ENCODE assay signal across 16 cellular contexts in the genomic region with DNA sequence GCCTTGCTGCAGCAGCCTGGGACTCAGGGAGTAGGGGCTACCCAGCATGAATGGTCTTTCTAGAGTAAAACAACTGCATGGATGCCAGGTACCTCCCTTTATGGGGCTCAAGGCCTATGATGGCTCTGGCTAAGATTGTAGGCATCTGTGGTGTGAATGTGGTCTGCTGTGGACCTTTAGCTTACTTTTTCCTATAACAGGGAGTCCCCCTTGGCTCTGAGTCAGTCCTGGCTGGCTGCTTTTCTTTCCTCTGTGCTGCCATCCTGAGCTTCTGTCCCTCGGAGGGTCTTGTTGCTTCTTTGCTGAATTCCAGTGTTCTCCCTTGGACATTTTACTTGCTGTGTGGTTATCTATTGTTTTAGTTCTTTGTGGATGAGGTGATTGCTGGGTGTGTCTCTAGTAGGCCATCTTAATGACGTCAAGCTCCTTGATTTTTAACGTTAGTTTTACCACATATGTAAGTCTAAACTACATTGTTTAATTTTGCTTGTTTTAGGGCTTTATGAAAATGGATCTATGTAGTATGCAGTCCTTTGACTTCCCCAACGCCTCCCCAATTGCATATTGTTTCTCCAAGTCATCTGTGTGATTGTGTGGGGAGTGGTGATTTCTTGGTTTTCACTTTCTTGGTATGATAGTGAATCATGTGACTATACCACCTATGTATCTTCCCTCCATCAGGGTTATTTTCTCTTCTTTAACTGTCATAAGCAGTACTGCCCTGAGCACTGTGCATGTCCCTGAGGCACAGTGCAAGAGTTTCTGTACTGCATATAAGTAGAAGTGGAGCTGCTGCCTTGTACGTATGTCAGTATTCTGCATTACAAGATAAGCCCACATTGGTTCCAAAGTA.
DNase-seq lines count a peak whose midpoint lies in the region; ATAC-seq and TF ChIP-seq lines count a peak whose summit lies in the region.
"Had no signal": no experiment of that assay in that cellular context is flagged by ENCODE, and none has a peak within 500 bp of the region (broad histone marks: within the 10 kb centered on the region; RNA-seq: fewer than 3 reads in every experiment).

No MANE protein-coding gene starts in this region.

- H3K4me1 Mint-ChIP-seq in T-helper 1 cell treated with Interleukin-12 subunit alpha and Interleukin-12 subunit beta and Interleukin-4 antibody, amounts not matched to agents 30 μg/mL and 1 μg/mL, for 36 hours (ENCODE audit: low read depth): peaks cover 73% of the 10 kb centered on the region
- peaks cover 49% of the 10 kb centered on the region for H3K4me1 Mint-ChIP-seq in activated naive CD8-positive, alpha-beta T cell treated with anti-CD3 and anti-CD28 coated beads, Interleukin-2, amount 10 ng/mL, durations not matched to agents 7 days and 5 days
- H3K4me1 Mint-ChIP-seq in stimulated activated memory B cell treated with anti-CD40 and anti-IgM and Interleukin-4, amounts not matched to agents 10 μg/mL and 1 μg/mL and 100 μg/mL, for 72 hours: peaks cover 89% of the 10 kb centered on the region

- no peak for TF ChIP-seq POLR2A in spleen (IDR thresholded peaks at IDR 0.05)

- H3K27ac ChIP-seq in spleen: peak overlapping the region in 2 of 8 donors; percentile 22 to 39
- H3K27ac ChIP-seq: gastroesophageal sphincter, stomach, uterus had no signal

- peaks cover 8 to 57% (median 48%) of the 10 kb centered on the region in 8 donors for H3K9me3 ChIP-seq in spleen

- H3K4me1 ChIP-seq in spleen: peaks cover 0 to 66% (median 41%) of the 10 kb centered on the region in 6 donors
- H3K4me1 ChIP-seq: uterus had no signal

- TF ChIP-seq CTCF in spleen (IDR thresholded peaks at IDR 0.05 in 8 of 11, conservative IDR thresholded peaks at IDR 0.05 in 3 of 11): no peak

- H3K36me3 Mint-ChIP-seq in T-helper 1 cell treated with Interleukin-12 subunit alpha and Interleukin-12 subunit beta and Interleukin-4 antibody, amounts not matched to agents 30 μg/mL and 1 μg/mL, for 36 hours (ENCODE audit: low read depth): peaks cover 59% of the 10 kb centered on the region
- H3K36me3 Mint-ChIP-seq in activated naive CD8-positive, alpha-beta T cell treated with anti-CD3 and anti-CD28 coated beads, Interleukin-2, amount 10 ng/mL, durations not matched to agents 7 days and 5 days: peaks cover 74% of the 10 kb centered on the region
- peaks cover 84% of the 10 kb centered on the region for H3K36me3 Mint-ChIP-seq in stimulated activated memory B cell treated with anti-CD40 and anti-IgM and Interleukin-4, amounts not matched to agents 10 μg/mL and 1 μg/mL and 100 μg/mL, for 72 hours

- H3K9me3 Mint-ChIP-seq in T-helper 1 cell treated with Interleukin-12 subunit alpha and Interleukin-12 subunit beta and Interleukin-4 antibody, amounts not matched to agents 30 μg/mL and 1 μg/mL, for 36 hours: peaks cover 39% of the 10 kb centered on the region
- H3K9me3 Mint-ChIP-seq in activated naive CD8-positive, alpha-beta T cell treated with anti-CD3 and anti-CD28 coated beads, Interleukin-2, amount 10 ng/mL, durations not matched to agents 7 days and 5 days: peaks cover 14% of the 10 kb centered on the region
- peaks cover 24% of the 10 kb centered on the region for H3K9me3 Mint-ChIP-seq in stimulated activated memory B cell treated with anti-CD40 and anti-IgM and Interleukin-4, amounts not matched to agents 10 μg/mL and 1 μg/mL and 100 μg/mL, for 72 hours

- no peak overlapping the region for H3K4me3 ChIP-seq in spleen
- H3K4me3 ChIP-seq: gastroesophageal sphincter, stomach, uterus had no signal

- intact Hi-C loops in spleen (cut with DNase I; ENCODE audit: low total_unique reads): no loop called here

- H3K27ac Mint-ChIP-seq in T-helper 1 cell treated with Interleukin-12 subunit alpha and Interleukin-12 subunit beta and Interleukin-4 antibody, amounts not matched to agents 30 μg/mL and 1 μg/mL, for 36 hours: peak overlapping the region; percentile 28
- peak overlapping the region; percentile 49 for H3K27ac Mint-ChIP-seq in activated naive CD8-positive, alpha-beta T cell treated with anti-CD3 and anti-CD28 coated beads, Interleukin-2, amount 10 ng/mL, durations not matched to agents 7 days and 5 days
- H3K27ac Mint-ChIP-seq in stimulated activated memory B cell treated with anti-CD40 and anti-IgM and Interleukin-4, amounts not matched to agents 10 μg/mL and 1 μg/mL and 100 μg/mL, for 72 hours: peak overlapping the region; percentile 87

- no peaks in the 10 kb centered on the region for H3K36me3 ChIP-seq in spleen
- H3K36me3 ChIP-seq: gastroesophageal sphincter, stomach, uterus had no signal

- peak in 2 of 3 donors; percentile 36 to 39 for DNase-seq in stimulated activated CD4-positive, alpha-beta T cell treated with anti-CD3 and anti-CD28 coated beads, Interleukin-12 subunit alpha, Interleukin-12 subunit beta, amount 100 ng/mL, for 48 hours (ENCODE audit: low read depth in 2 of 3, low spot score in 1 of 3)
- DNase-seq in stimulated activated CD4-positive, alpha-beta T cell treated with anti-CD3 and anti-CD28 coated beads, Interleukin-4, amount 100 ng/mL, for 4 hours: no peak
- DNase-seq in activated naive CD8-positive, alpha-beta T cell treated with anti-CD3 and anti-CD28 coated beads, Interleukin-2, amount 10 ng/mL, durations not matched to agents 7 days and 5 days: no peak
- DNase-seq in spleen (no peak), NCI-H82 (lab: John Stamatoyannopoulos, UW) (no peak)
- DNase-seq: cerebellar nuclear complex, GOT3, NCI-H1092, NCI-H2171, stomach, uterus had no signal

- peak; percentile 40 for ATAC-seq in activated naive CD8-positive, alpha-beta T cell treated with anti-CD3 and anti-CD28 coated beads, Interleukin-2, amount 10 ng/mL, durations not matched to agents 7 days and 5 days (ENCODE audit: low read depth)
- ATAC-seq in stimulated activated memory B cell treated with anti-CD40 and anti-IgM and Interleukin-4, amounts not matched to agents 10 μg/mL and 1 μg/mL and 100 μg/mL, for 72 hours: peak; percentile 82
- no peak for ATAC-seq in HG02610 (IDR thresholded peaks at IDR 0.05; ENCODE audit: unreplicated experiment)
- ATAC-seq: gastroesophageal sphincter had no signal

- POLR2A ChIA-PET in activated naive CD8-positive, alpha-beta T cell treated with anti-CD3 and anti-CD28 coated beads, Interleukin-2, amount 10 ng/mL, durations not matched to agents 7 days and 5 days (lab: Charles Lee): interaction anchor here (0.6 kb wide), 1 partner anchor 18 kb away, joined by 3 read pairs; no protein-coding TSS in a partner anchor

- H3K4me3 Mint-ChIP-seq in T-helper 1 cell treated with Interleukin-12 subunit alpha and Interleukin-12 subunit beta and Interleukin-4 antibody, amounts not matched to agents 30 μg/mL and 1 μg/mL, for 36 hours: peak overlapping the region; percentile 3
- peak overlapping the region; percentile 11 for H3K4me3 Mint-ChIP-seq in activated naive CD8-positive, alpha-beta T cell treated with anti-CD3 and anti-CD28 coated beads, Interleukin-2, amount 10 ng/mL, durations not matched to agents 7 days and 5 days
- H3K4me3 Mint-ChIP-seq in stimulated activated memory B cell treated with anti-CD40 and anti-IgM and Interleukin-4, amounts not matched to agents 10 μg/mL and 1 μg/mL and 100 μg/mL, for 72 hours: peak overlapping the region; percentile 44
- H3K4me3 Mint-ChIP-seq: neural crest cell had no signal

- H3K27me3 Mint-ChIP-seq in T-helper 1 cell treated with Interleukin-12 subunit alpha and Interleukin-12 subunit beta and Interleukin-4 antibody, amounts not matched to agents 30 μg/mL and 1 μg/mL, for 36 hours (ENCODE audit: low read depth): no peaks in the 10 kb centered on the region
- no peaks in the 10 kb centered on the region for H3K27me3 Mint-ChIP-seq in activated naive CD8-positive, alpha-beta T cell treated with anti-CD3 and anti-CD28 coated beads, Interleukin-2, amount 10 ng/mL, durations not matched to agents 7 days and 5 days
- no peaks in the 10 kb centered on the region for H3K27me3 Mint-ChIP-seq in stimulated activated memory B cell treated with anti-CD40 and anti-IgM and Interleukin-4, amounts not matched to agents 10 μg/mL and 1 μg/mL and 100 μg/mL, for 72 hours

- WGBS in spleen, 5 donors: 83 to 91% (median 85%) methylated on average over 5 of the region's 5 CpGs

- no peaks in the 10 kb centered on the region for H3K27me3 ChIP-seq in spleen (replicated peaks in 1 of 7)
- H3K27me3 ChIP-seq: gastroesophageal sphincter, stomach, uterus had no signal

Comparison
In these comparisons a context has a peak if more than half of its experiments do, and no peak if none do; other contexts are left out.
1. DNase-seq: peak in stimulated activated CD4-positive, alpha-beta T cell treated with anti-CD3 and anti-CD28 coated beads, Interleukin-12 subunit alpha, Interleukin-12 subunit beta, amount 100 ng/mL, for 48 hours (2 of 3); none in stimulated activated CD4-positive, alpha-beta T cell treated with anti-CD3 and anti-CD28 coated beads, Interleukin-4, amount 100 ng/mL, for 4 hours (0 of 2), activated naive CD8-positive, alpha-beta T cell treated with anti-CD3 and anti-CD28 coated beads, Interleukin-2, amount 10 ng/mL, durations not matched to agents 7 days and 5 days (single experiment), spleen (single experiment) and NCI-H82 (single experiment).
2. H3K27ac Mint-ChIP-seq: peak in every context shown above with its lines; median percentile 87 in stimulated activated memory B cell treated with anti-CD40 and anti-IgM and Interleukin-4, amounts not matched to agents 10 μg/mL and 1 μg/mL and 100 μg/mL, for 72 hours; 49 in activated naive CD8-positive, alpha-beta T cell treated with anti-CD3 and anti-CD28 coated beads, Interleukin-2, amount 10 ng/mL, durations not matched to agents 7 days and 5 days; 28 in T-helper 1 cell treated with Interleukin-12 subunit alpha and Interleukin-12 subunit beta and Interleukin-4 antibody, amounts not matched to agents 30 μg/mL and 1 μg/mL, for 36 hours.
3. Peak in every context shown above with its lines, with median percentiles within 50 percentile points of each other: H3K4me3 Mint-ChIP-seq.